ENCODE assay signal across 8 cellular contexts in the genomic region with DNA sequence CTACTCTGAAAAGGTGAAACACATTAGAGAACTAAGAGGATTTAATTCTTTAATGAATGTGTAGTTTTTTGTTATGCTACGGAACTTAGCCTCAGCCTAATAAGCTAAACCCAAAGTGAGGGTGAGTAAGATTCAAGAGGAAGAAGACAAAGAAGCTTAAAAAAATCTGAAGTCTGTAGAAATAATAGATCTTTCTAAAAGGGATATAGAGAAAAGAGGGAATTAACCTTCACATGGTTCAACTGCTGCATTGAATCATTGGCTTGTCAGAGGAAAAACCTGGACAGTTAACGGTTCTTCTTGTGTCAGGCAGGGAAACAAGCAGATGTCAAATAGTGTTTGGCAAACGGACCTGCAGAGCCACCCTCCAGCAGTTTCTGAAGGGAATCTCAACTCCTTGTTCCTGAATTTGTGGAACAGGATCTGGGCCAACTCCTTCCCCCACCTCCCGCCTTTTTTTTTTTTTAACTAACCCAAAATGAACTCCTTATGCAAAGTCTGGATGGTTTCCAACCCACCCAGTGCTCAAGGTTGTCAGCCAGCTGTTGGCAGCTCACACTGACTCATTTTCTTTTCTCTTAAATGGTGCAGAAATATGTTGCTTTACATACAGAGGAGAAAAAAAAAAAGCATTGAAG.
DNase-seq lines count a peak whose midpoint lies in the region; ATAC-seq and TF ChIP-seq lines count a peak whose summit lies in the region.

No MANE protein-coding gene starts in this region.

- H3K27me3 ChIP-seq in heart left ventricle (no peaks in the 10 kb centered on the region), testis (no peaks in the 10 kb centered on the region), MM.1S (replicated peaks; ENCODE audit: insufficient read depth, low read length) (no peaks in the 10 kb centered on the region)

- peaks cover 17% of the 10 kb centered on the region for H3F3A ChIP-seq in MM.1S (ENCODE audit: insufficient read depth, low read length)

- no peaks in the 10 kb centered on the region for H3K9me2 ChIP-seq in MM.1S (replicated peaks; ENCODE audit: insufficient read depth, low read length)

- H3K9ac ChIP-seq in MM.1S (ENCODE audit: low read length) = no peak overlapping the region

- H3K4me1 ChIP-seq in heart left ventricle = peaks cover 0 to 27% (median 22%) of the 10 kb centered on the region in 12 donors
- peaks cover 23% of the 10 kb centered on the region for H3K4me1 ChIP-seq in testis
- peaks cover 19% of the 10 kb centered on the region for H3K4me1 ChIP-seq in MM.1S (ENCODE audit: low read length)

- H3K27ac ChIP-seq in heart left ventricle = peak overlapping the region in 4 of 12 donors; percentile 6 to 68 (median 48)
- H3K27ac ChIP-seq in testis = peak overlapping the region in 1 of 2 donors; percentile 46
- H3K27ac ChIP-seq in MM.1S (ENCODE audit: low read length) = no peak overlapping the region

- no peaks in the 10 kb centered on the region for H4K20me1 ChIP-seq in MM.1S (ENCODE audit: insufficient read depth, low read length)

- no peaks in the 10 kb centered on the region for H3K79me2 ChIP-seq in MM.1S (ENCODE audit: low read length)

- no peak overlapping the region for H2AFZ ChIP-seq in MM.1S (ENCODE audit: low read length)

- 10 to 16% (median 12%) methylated on average over 4 of the region's 4 CpGs for WGBS in heart left ventricle, 4 donors
- WGBS in testis, 2 donors = 9 to 34% methylated on average over 4 of the region's 4 CpGs

- TF ChIP-seq CTCF in heart left ventricle (IDR thresholded peaks at IDR 0.05) = no peak
- no peak for TF ChIP-seq CTCF in testis (IDR thresholded peaks at IDR 0.05)
- TF ChIP-seq CTCF in MM.1S (IDR thresholded peaks at IDR 0.05; ENCODE audit: low read length) = no peak

- H3K9me3 ChIP-seq in heart left ventricle = no peaks in the 10 kb centered on the region
- no peaks in the 10 kb centered on the region for H3K9me3 ChIP-seq in testis
- no peaks in the 10 kb centered on the region for H3K9me3 ChIP-seq in MM.1S (replicated peaks; ENCODE audit: insufficient read depth, low read length)

- intact Hi-C loops in heart left ventricle (cut with DNase I) = loop anchor here in 1 of 10 donors (5.0 kb wide), 1 partner anchor 191 kb away; the partner anchor contains the start of gene DYRK2
- intact Hi-C loops in testis (cut with DNase I; ENCODE audit: low total_unique reads) = no loop called here

- H3K4me2 ChIP-seq in MM.1S (ENCODE audit: low read depth, low read length) = no peak overlapping the region

- H3K4me3 ChIP-seq in heart left ventricle = no peak overlapping the region
- H3K4me3 ChIP-seq in testis = no peak overlapping the region
- H3K4me3 ChIP-seq in MM.1S (ENCODE audit: low read length) = no peak overlapping the region

- H3K36me3 ChIP-seq in heart left ventricle (no peaks in the 10 kb centered on the region), testis (ENCODE audit: low read depth, missing control alignments) (no peaks in the 10 kb centered on the region), MM.1S (replicated peaks; ENCODE audit: insufficient read depth, low read length) (no peaks in the 10 kb centered on the region)

- DNase-seq in NCI-H2107 (lab: John Stamatoyannopoulos, UW) (peak; percentile 23), NCI-H2107 treated with DMSO at 0.1 percent for 48 hours (lab: John Stamatoyannopoulos, UW; ENCODE audit: unreplicated experiment) (no peak), RPMI8226 (peak; percentile 88), heart left ventricle (peak in 4 of 5 donors; percentile 25 to 54 (median 40)), testis (peak; percentile 31), MM.1S (no peak), cerebellum (ENCODE audit: low spot score) (no peak)

- TF ChIP-seq POLR2A in heart left ventricle (IDR thresholded peaks at IDR 0.05) (no peak), testis (IDR thresholded peaks at IDR 0.05) (no peak)

- ATAC-seq in heart left ventricle (peak in 3 of 4 donors; percentile 37 to 66 (median 50)), HG03354 (IDR thresholded peaks at IDR 0.05; ENCODE audit: poor library complexity, severe bottlenecking, unreplicated experiment) (no peak)

Comparison
In these comparisons a context has a peak if more than half of its experiments do, and no peak if none do; other contexts are left out.
1. DNase-seq: peak in NCI-H2107 (single experiment), RPMI8226 (single experiment), heart left ventricle (4 of 5) and testis (single experiment); none in NCI-H2107 treated with DMSO at 0.1 percent for 48 hours (single experiment), MM.1S (single experiment) and cerebellum (single experiment).